Comparison of ENCODE assay signal across 1 cellular context in the genomic region with DNA sequence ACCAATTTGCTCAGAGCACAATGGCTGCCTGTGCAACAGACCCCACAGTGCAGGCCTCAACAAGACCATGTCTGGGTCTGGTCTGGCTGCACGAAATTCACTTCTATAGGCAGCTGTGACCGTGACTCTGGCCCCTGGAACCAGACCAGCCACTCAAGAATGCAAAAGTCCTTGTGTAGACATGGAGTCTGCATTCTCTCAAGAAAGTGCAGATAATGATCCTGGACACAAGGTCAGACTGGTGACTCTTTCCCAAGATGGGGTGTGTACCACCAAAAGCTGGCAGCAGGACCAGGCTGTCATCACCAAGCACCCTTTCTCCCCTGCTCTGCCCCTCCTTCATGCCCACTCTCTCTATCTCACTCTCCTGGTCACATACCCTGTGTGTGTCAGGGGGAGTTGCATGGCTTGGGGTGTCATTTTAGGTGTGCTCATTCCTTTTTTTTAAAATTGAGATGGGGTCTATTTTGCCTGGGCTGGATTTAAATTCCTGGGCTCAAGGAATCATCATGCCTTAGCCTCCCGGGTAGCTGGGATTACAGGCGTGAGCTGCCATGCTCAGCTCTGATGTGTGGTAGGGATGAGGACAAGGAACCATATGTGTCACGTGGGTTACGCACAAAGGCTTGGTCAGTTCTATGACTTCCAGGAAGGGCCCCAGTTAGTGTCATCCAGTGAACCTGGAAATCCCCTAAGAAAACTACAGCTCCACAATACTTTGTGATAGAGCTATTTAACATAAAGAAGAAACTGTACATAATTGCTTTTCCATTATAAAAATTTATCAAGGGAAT.
TF ChIP-seq lines count a peak whose summit lies in the region.

No MANE protein-coding gene starts in this region.

TF ChIP-seq in GM12878, 131 proteins besides CTCF, POLR2A, EP300 and RAD21:
- TF ChIP-seq KDM1A (IDR thresholded peaks at IDR 0.05; ENCODE audit: borderline replicate concordance), result no peak
- TF ChIP-seq SRF (IDR thresholded peaks at IDR 0.05; ENCODE audit: low read depth in 2 of 2, low read length in 2 of 2), result no peak
- TF ChIP-seq EZH2 (IDR thresholded peaks at IDR 0.05; ENCODE audit: borderline replicate concordance, control insufficient read depth, low read depth, low read length), result no peak
- TF ChIP-seq, protein P1, sequence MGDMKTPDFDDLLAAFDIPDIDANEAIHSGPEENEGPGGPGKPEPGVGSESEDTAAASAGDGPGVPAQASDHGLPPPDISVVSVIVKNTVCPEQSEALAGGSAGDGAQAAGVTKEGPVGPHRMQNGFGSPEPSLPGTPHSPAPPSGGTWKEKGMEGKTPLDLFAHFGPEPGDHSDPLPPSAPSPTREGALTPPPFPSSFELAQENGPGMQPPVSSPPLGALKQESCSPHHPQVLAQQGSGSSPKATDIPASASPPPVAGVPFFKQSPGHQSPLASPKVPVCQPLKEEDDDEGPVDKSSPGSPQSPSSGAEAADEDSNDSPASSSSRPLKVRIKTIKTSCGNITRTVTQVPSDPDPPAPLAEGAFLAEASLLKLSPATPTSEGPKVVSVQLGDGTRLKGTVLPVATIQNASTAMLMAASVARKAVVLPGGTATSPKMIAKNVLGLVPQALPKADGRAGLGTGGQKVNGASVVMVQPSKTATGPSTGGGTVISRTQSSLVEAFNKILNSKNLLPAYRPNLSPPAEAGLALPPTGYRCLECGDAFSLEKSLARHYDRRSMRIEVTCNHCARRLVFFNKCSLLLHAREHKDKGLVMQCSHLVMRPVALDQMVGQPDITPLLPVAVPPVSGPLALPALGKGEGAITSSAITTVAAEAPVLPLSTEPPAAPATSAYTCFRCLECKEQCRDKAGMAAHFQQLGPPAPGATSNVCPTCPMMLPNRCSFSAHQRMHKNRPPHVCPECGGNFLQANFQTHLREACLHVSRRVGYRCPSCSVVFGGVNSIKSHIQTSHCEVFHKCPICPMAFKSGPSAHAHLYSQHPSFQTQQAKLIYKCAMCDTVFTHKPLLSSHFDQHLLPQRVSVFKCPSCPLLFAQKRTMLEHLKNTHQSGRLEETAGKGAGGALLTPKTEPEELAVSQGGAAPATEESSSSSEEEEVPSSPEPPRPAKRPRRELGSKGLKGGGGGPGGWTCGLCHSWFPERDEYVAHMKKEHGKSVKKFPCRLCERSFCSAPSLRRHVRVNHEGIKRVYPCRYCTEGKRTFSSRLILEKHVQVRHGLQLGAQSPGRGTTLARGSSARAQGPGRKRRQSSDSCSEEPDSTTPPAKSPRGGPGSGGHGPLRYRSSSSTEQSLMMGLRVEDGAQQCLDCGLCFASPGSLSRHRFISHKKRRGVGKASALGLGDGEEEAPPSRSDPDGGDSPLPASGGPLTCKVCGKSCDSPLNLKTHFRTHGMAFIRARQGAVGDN (IDR thresholded peaks at IDR 0.05), result peak; percentile 23; the same call in 1 of the 2 replicates
- no peak for TF ChIP-seq ZNF384 (IDR thresholded peaks at IDR 0.05; ENCODE audit: borderline replicate concordance, low read depth, low read length)
- TF ChIP-seq, protein P2, sequence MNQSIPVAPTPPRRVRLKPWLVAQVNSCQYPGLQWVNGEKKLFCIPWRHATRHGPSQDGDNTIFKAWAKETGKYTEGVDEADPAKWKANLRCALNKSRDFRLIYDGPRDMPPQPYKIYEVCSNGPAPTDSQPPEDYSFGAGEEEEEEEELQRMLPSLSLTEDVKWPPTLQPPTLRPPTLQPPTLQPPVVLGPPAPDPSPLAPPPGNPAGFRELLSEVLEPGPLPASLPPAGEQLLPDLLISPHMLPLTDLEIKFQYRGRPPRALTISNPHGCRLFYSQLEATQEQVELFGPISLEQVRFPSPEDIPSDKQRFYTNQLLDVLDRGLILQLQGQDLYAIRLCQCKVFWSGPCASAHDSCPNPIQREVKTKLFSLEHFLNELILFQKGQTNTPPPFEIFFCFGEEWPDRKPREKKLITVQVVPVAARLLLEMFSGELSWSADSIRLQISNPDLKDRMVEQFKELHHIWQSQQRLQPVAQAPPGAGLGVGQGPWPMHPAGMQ (IDR thresholded peaks at IDR 0.05; ENCODE audit: borderline replicate concordance), result no peak
- TF ChIP-seq, protein P3, sequence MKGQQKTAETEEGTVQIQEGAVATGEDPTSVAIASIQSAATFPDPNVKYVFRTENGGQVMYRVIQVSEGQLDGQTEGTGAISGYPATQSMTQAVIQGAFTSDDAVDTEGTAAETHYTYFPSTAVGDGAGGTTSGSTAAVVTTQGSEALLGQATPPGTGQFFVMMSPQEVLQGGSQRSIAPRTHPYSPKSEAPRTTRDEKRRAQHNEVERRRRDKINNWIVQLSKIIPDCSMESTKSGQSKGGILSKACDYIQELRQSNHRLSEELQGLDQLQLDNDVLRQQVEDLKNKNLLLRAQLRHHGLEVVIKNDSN (IDR thresholded peaks at IDR 0.05; ENCODE audit: borderline replicate concordance, extremely low read length, insufficient read depth, low read depth, low read length), result peak; percentile 11
- TF ChIP-seq, protein P4, sequence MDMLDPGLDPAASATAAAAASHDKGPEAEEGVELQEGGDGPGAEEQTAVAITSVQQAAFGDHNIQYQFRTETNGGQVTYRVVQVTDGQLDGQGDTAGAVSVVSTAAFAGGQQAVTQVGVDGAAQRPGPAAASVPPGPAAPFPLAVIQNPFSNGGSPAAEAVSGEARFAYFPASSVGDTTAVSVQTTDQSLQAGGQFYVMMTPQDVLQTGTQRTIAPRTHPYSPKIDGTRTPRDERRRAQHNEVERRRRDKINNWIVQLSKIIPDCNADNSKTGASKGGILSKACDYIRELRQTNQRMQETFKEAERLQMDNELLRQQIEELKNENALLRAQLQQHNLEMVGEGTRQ (IDR thresholded peaks at IDR 0.05; ENCODE audit: borderline replicate concordance, low read depth, low read length), result peak; percentile 39
- TF ChIP-seq BACH1 (IDR thresholded peaks at IDR 0.05; ENCODE audit: borderline replicate concordance), result no peak
- TF ChIP-seq, protein P5, sequence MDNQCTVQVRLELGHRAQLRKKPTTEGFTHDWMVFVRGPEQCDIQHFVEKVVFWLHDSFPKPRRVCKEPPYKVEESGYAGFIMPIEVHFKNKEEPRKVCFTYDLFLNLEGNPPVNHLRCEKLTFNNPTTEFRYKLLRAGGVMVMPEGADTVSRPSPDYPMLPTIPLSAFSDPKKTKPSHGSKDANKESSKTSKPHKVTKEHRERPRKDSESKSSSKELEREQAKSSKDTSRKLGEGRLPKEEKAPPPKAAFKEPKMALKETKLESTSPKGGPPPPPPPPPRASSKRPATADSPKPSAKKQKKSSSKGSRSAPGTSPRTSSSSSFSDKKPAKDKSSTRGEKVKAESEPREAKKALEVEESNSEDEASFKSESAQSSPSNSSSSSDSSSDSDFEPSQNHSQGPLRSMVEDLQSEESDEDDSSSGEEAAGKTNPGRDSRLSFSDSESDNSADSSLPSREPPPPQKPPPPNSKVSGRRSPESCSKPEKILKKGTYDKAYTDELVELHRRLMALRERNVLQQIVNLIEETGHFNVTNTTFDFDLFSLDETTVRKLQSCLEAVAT (IDR thresholded peaks at IDR 0.05), result no peak
- no peak for TF ChIP-seq MXI1 (IDR thresholded peaks at IDR 0.05; ENCODE audit: low read depth, low read length)
- peak; percentile 19; the same call in 1 of the 2 replicates for TF ChIP-seq HDGF (IDR thresholded peaks at IDR 0.05)
- peak; percentile 87 for TF ChIP-seq RAD51 (IDR thresholded peaks at IDR 0.05)
- TF ChIP-seq HDAC2 (IDR thresholded peaks at IDR 0.05), result no peak
- TF ChIP-seq GATAD2B (conservative IDR thresholded peaks at IDR 0.05; ENCODE audit: low read depth), result no peak
